ENCODE assay signal across 14 cellular contexts in the genomic region with DNA sequence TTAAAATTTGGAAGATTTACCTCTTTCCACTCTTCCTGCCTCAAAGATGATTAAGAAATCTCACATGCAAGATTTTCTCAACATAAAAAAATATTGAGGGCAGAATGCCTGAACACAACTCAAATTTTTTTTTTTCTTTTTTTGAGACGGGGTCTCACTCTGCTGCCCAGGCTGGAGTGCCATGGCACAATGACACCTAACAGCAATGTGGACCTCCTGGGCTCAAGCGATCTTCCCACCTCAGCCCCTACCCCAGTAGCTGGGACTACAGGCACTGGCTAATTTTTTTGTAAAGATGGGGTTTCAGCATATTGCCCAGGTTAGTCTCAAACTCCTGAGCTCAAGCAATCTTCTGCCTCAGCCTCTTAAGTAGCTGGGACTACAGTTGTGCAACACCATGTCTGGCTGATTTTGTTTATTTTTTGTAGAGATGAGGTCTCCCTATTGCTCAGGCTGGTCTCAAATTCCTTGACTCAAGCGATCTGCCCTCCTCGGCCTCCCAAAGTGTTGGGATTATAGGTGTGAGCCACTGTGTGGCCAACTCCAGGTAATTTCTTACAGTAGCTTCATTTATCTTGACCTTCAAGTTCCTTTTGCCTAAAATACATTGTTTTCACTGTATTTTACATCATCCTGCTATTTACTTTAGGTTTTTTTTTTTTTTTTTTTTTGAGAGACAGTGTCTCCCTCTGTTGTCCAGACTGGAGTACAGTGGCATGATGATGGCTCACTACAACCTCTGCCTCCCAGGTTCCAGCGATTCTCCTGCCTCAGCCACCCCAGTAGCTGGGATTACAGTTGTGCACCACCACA. TPM values are rescaled to one million over a fixed set of nuclear protein-coding genes. Genes with fewer than 3 reads are reported as not detected.
DNase-seq lines count a peak whose midpoint lies in the region; ATAC-seq and TF ChIP-seq lines count a peak whose summit lies in the region.
"Had no signal": no experiment of that assay in that cellular context is flagged by ENCODE, and none has a peak within 500 bp of the region (broad histone marks: within the 10 kb centered on the region; RNA-seq: fewer than 3 reads in every experiment).

No MANE protein-coding gene starts in this region.

- H3K9me3 Mint-ChIP-seq in activated CD8-positive, alpha-beta T cell treated with anti-CD3 and anti-CD28 coated beads, Interleukin-2, amount 10 ng/mL, durations not matched to agents 7 days and 5 days (ENCODE audit: insufficient read depth): no peaks in the 10 kb centered on the region
- H3K9me3 Mint-ChIP-seq in activated CD8-positive, alpha-beta T cell treated with anti-CD3 and anti-CD28 coated beads for 36 hours: no peaks in the 10 kb centered on the region
- H3K9me3 Mint-ChIP-seq in effector memory CD8-positive, alpha-beta T cell: no peaks in the 10 kb centered on the region
- H3K9me3 Mint-ChIP-seq in glutamatergic neuron (ENCODE audit: unreplicated experiment): no peaks in the 10 kb centered on the region

- DNase-seq in activated CD8-positive, alpha-beta T cell treated with anti-CD3 and anti-CD28 coated beads, Interleukin-2, amount 10 ng/mL, durations not matched to agents 7 days and 5 days: no peak
- DNase-seq in activated CD8-positive, alpha-beta T cell treated with anti-CD3 and anti-CD28 coated beads for 36 hours: no peak
- DNase-seq in NCI-H460 (ENCODE audit: extremely low read depth, low read depth): peak; percentile 16
- DNase-seq in effector memory CD8-positive, alpha-beta T cell: no peak
- no peak for DNase-seq in sciatic nerve (ENCODE audit: low spot score)
- DNase-seq in glutamatergic neuron: no peak
- DNase-seq: ACHN, activated T-cell treated with anti-CD3 and anti-CD28 coated beads for 4 hours, heart right ventricle, mucosa of descending colon, NCI-H2081, T-helper 9 cell had no signal

- H3K4me3 Mint-ChIP-seq in activated CD8-positive, alpha-beta T cell treated with anti-CD3 and anti-CD28 coated beads, Interleukin-2, amount 10 ng/mL, durations not matched to agents 7 days and 5 days: no peak overlapping the region
- no peak overlapping the region for H3K4me3 Mint-ChIP-seq in activated CD8-positive, alpha-beta T cell treated with anti-CD3 and anti-CD28 coated beads for 36 hours
- no peak overlapping the region for H3K4me3 Mint-ChIP-seq in effector memory CD8-positive, alpha-beta T cell
- H3K4me3 Mint-ChIP-seq in glutamatergic neuron (ENCODE audit: unreplicated experiment): no peak overlapping the region

- H3K27me3 Mint-ChIP-seq in activated CD8-positive, alpha-beta T cell treated with anti-CD3 and anti-CD28 coated beads, Interleukin-2, amount 10 ng/mL, durations not matched to agents 7 days and 5 days (ENCODE audit: low read depth): no peaks in the 10 kb centered on the region
- H3K27me3 Mint-ChIP-seq in activated CD8-positive, alpha-beta T cell treated with anti-CD3 and anti-CD28 coated beads for 36 hours: no peaks in the 10 kb centered on the region
- no peaks in the 10 kb centered on the region for H3K27me3 Mint-ChIP-seq in effector memory CD8-positive, alpha-beta T cell
- H3K27me3 Mint-ChIP-seq in glutamatergic neuron (ENCODE audit: unreplicated experiment): no peaks in the 10 kb centered on the region

- TF ChIP-seq CTCF in activated CD8-positive, alpha-beta T cell treated with anti-CD3 and anti-CD28 coated beads for 36 hours (IDR thresholded peaks at IDR 0.05): no peak
- TF ChIP-seq CTCF in glutamatergic neuron (IDR thresholded peaks at IDR 0.05; ENCODE audit: partially characterized antibody, unreplicated experiment): no peak

- peaks cover 34% of the 10 kb centered on the region for H3K4me1 Mint-ChIP-seq in activated CD8-positive, alpha-beta T cell treated with anti-CD3 and anti-CD28 coated beads, Interleukin-2, amount 10 ng/mL, durations not matched to agents 7 days and 5 days (ENCODE audit: low read depth)
- peaks cover 53% of the 10 kb centered on the region for H3K4me1 Mint-ChIP-seq in activated CD8-positive, alpha-beta T cell treated with anti-CD3 and anti-CD28 coated beads for 36 hours (ENCODE audit: low read depth)
- H3K4me1 Mint-ChIP-seq in effector memory CD8-positive, alpha-beta T cell (ENCODE audit: low read depth in 2 of 2): peaks cover 24 to 36% of the 10 kb centered on the region in 2 donors
- peaks cover 2% of the 10 kb centered on the region for H3K4me1 Mint-ChIP-seq in glutamatergic neuron (ENCODE audit: low read depth, unreplicated experiment)

- ATAC-seq in activated CD8-positive, alpha-beta T cell treated with anti-CD3 and anti-CD28 coated beads, Interleukin-2, amount 10 ng/mL, durations not matched to agents 7 days and 5 days: no peak
- no peak for ATAC-seq in activated CD8-positive, alpha-beta T cell treated with anti-CD3 and anti-CD28 coated beads for 36 hours
- no peak for ATAC-seq in effector memory CD8-positive, alpha-beta T cell (replicated peaks)
- ATAC-seq in sciatic nerve (peak; percentile 59), GM19455 (IDR thresholded peaks at IDR 0.05; ENCODE audit: unreplicated experiment) (no peak), HG03280 (IDR thresholded peaks at IDR 0.05; ENCODE audit: unreplicated experiment) (no peak)

- POLR2A ChIA-PET in activated CD8-positive, alpha-beta T cell treated with anti-CD3 and anti-CD28 coated beads, Interleukin-2, amount 10 ng/mL, durations not matched to agents 7 days and 5 days (lab: Charles Lee): interaction anchor here (1.6 kb wide), 1 partner anchor 14 kb away, joined by 5 read pairs; no protein-coding TSS in a partner anchor
- POLR2A ChIA-PET in activated CD8-positive, alpha-beta T cell treated with anti-CD3 and anti-CD28 coated beads for 36 hours (lab: Charles Lee): interaction anchor here (0.6 to 3.6 kb wide), 5 partner anchors 8 to 116 kb away, joined by 3 to 18 read pairs (median 4); partner anchors contain the start of gene NUCKS1

- CTCF ChIA-PET in activated CD8-positive, alpha-beta T cell treated with anti-CD3 and anti-CD28 coated beads, Interleukin-2, amount 10 ng/mL, durations not matched to agents 7 days and 5 days (lab: Charles Lee): interaction anchor here (0.9 to 5.8 kb wide), 7 partner anchors 9 to 245 kb away, joined by 3 to 35 read pairs (median 3); no protein-coding TSS in a partner anchor
- CTCF ChIA-PET in activated CD8-positive, alpha-beta T cell treated with anti-CD3 and anti-CD28 coated beads for 36 hours (lab: Charles Lee): interaction anchor here (1.4 to 5.9 kb wide), 3 partner anchors 15 to 148 kb away, joined by 4 to 34 read pairs (median 12); no protein-coding TSS in a partner anchor

- peaks cover 38% of the 10 kb centered on the region for H3K36me3 Mint-ChIP-seq in activated CD8-positive, alpha-beta T cell treated with anti-CD3 and anti-CD28 coated beads, Interleukin-2, amount 10 ng/mL, durations not matched to agents 7 days and 5 days (ENCODE audit: low read depth)
- peaks cover 38% of the 10 kb centered on the region for H3K36me3 Mint-ChIP-seq in activated CD8-positive, alpha-beta T cell treated with anti-CD3 and anti-CD28 coated beads for 36 hours (ENCODE audit: low read depth)
- peaks cover 21% of the 10 kb centered on the region for H3K36me3 Mint-ChIP-seq in effector memory CD8-positive, alpha-beta T cell (ENCODE audit: insufficient read depth)
- H3K36me3 Mint-ChIP-seq in glutamatergic neuron (ENCODE audit: unreplicated experiment): no peaks in the 10 kb centered on the region

- intact Hi-C loops in activated CD8-positive, alpha-beta T cell treated with anti-CD3 and anti-CD28 coated beads for 36 hours (cut with micrococcal nuclease): no loop called here
- intact Hi-C loops in sciatic nerve (cut with DNase I): no loop called here

- peak overlapping the region; percentile 28 for H3K27ac Mint-ChIP-seq in activated CD8-positive, alpha-beta T cell treated with anti-CD3 and anti-CD28 coated beads, Interleukin-2, amount 10 ng/mL, durations not matched to agents 7 days and 5 days
- no peak overlapping the region for H3K27ac Mint-ChIP-seq in activated CD8-positive, alpha-beta T cell treated with anti-CD3 and anti-CD28 coated beads for 36 hours
- peak overlapping the region; percentile 44 to 46 for H3K27ac Mint-ChIP-seq in effector memory CD8-positive, alpha-beta T cell
- H3K27ac Mint-ChIP-seq in glutamatergic neuron (ENCODE audit: unreplicated experiment): no peak overlapping the region

RNA-seq across cellular contexts. Expression of gene NUCKS1, which starts 10.4 kb away (rescaled TPM):
- total RNA-seq in activated CD8-positive, alpha-beta T cell treated with anti-CD3 and anti-CD28 coated beads, Interleukin-2, amount 10 ng/mL, durations not matched to agents 7 days and 5 days: 100 to 1,000 TPM; 236 to 237 TPM
- total RNA-seq in activated CD8-positive, alpha-beta T cell treated with anti-CD3 and anti-CD28 coated beads for 36 hours: 100 to 1,000 TPM; 145 to 177 TPM
- total RNA-seq in NCI-H460 (2014; rRNA removed; shearing (Covaris generic)): 269 and 297 TPM in 2 replicates
- polyA plus RNA-seq in NCI-H460 (2014; cell fraction: nucleus; rRNA removed): 97.1 and 152 TPM in 2 replicates
- total RNA-seq in sciatic nerve: 193 TPM
- total RNA-seq in glutamatergic neuron (ENCODE audit: unreplicated experiment): 124 TPM

RNA-seq across cellular contexts. Expression of gene RAB29, which starts 35.7 kb away (rescaled TPM):
- 10 to 100 TPM; 42.5 to 42.7 TPM for total RNA-seq in activated CD8-positive, alpha-beta T cell treated with anti-CD3 and anti-CD28 coated beads, Interleukin-2, amount 10 ng/mL, durations not matched to agents 7 days and 5 days
- total RNA-seq in activated CD8-positive, alpha-beta T cell treated with anti-CD3 and anti-CD28 coated beads for 36 hours: 10 to 100 TPM; 20.1 to 22.5 TPM
- 12.6 and 16.1 TPM in 2 replicates for total RNA-seq in NCI-H460 (2014; rRNA removed; shearing (Covaris generic))
- polyA plus RNA-seq in NCI-H460 (2014; cell fraction: nucleus; rRNA removed): 13.2 and 15.7 TPM in 2 replicates
- 17.6 TPM for total RNA-seq in sciatic nerve
- total RNA-seq in glutamatergic neuron (ENCODE audit: unreplicated experiment): 1.7 TPM

RNA-seq across cellular contexts. Expression of gene SLC45A3, which starts 59.2 kb away (rescaled TPM):
- total RNA-seq in activated CD8-positive, alpha-beta T cell treated with anti-CD3 and anti-CD28 coated beads, Interleukin-2, amount 10 ng/mL, durations not matched to agents 7 days and 5 days: under 1 TPM; 0.18 to 0.21 TPM
- total RNA-seq in activated CD8-positive, alpha-beta T cell treated with anti-CD3 and anti-CD28 coated beads for 36 hours: under 1 TPM; 0.38 to 0.65 TPM
- 2.0 and 2.1 TPM in 2 replicates for total RNA-seq in NCI-H460 (2014; rRNA removed; shearing (Covaris generic))
- 1.7 and 3.3 TPM in 2 replicates for polyA plus RNA-seq in NCI-H460 (2014; cell fraction: nucleus; rRNA removed)
- 1.3 TPM for total RNA-seq in sciatic nerve
- 3.7 TPM for total RNA-seq in glutamatergic neuron (ENCODE audit: unreplicated experiment)

Comparison
In these comparisons a context has a peak if more than half of its experiments do, and no peak if none do; other contexts are left out.
1. H3K27ac Mint-ChIP-seq: peak in activated CD8-positive, alpha-beta T cell treated with anti-CD3 and anti-CD28 coated beads, Interleukin-2, amount 10 ng/mL, durations not matched to agents 7 days and 5 days (single experiment) and effector memory CD8-positive, alpha-beta T cell (2 of 2); none in activated CD8-positive, alpha-beta T cell treated with anti-CD3 and anti-CD28 coated beads for 36 hours (single experiment) and glutamatergic neuron (single experiment).